ENCODE assay signal across 10 cellular contexts in the genomic region with DNA sequence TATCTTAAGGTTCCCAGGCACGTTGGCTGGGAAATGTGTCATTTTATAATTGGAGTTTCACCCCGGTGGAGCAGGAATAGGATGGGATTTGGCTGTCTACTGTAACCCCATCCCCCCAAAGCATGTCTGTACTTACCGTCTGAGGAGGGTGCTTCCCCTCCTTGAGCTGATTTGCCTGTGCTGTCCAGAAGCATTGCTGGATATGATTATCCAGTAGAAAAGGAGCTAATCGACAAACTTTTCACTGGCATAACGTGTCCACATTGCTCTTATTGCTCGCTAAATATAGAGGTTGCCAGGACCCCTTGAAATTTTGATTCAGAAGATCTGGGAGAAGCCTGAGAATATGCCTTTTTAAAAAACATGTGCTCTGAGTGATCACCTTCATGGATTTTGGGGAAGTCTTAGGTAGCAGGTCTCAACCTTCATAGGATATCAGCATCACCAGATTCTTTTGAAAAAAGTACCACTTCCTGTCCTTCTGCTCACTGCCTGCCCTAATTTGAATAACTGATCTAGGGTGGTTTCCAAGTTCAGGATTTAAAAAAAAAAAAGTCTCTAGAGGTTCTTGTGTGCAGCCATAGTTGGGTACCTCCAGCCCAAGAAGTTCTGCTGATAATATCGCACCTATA.
DNase-seq lines count a peak whose midpoint lies in the region; ATAC-seq and TF ChIP-seq lines count a peak whose summit lies in the region.
"Had no signal": no experiment of that assay in that cellular context is flagged by ENCODE, and none has a peak within 500 bp of the region (broad histone marks: within the 10 kb centered on the region; RNA-seq: fewer than 3 reads in every experiment).

No MANE protein-coding gene starts in this region.

- TF ChIP-seq EP300 in SK-N-SH (IDR thresholded peaks at IDR 0.05; ENCODE audit: borderline replicate concordance in 1 of 2, low read depth in 1 of 2, low read length in 1 of 2), result no peak

- H3K27ac Mint-ChIP-seq in CD8-positive, alpha-beta memory T cell, result peak overlapping the region; percentile 65 to 96 (median 88)
- H3K27ac Mint-ChIP-seq in T-helper 1 cell treated with Interleukin-12 subunit alpha and Interleukin-12 subunit beta and Interleukin-4 antibody, amounts not matched to agents 30 μg/mL and 1 μg/mL, for 36 hours, result peak overlapping the region; percentile 98

- no peaks in the 10 kb centered on the region for H3K79me2 ChIP-seq in SK-N-SH (ENCODE audit: insufficient read depth)

- no peak overlapping the region for H3K4me2 ChIP-seq in SK-N-SH

- no peak overlapping the region for H2AFZ ChIP-seq in SK-N-SH (ENCODE audit: low read depth)

- peaks cover 60 to 70% (median 65%) of the 10 kb centered on the region in 3 donors for H3K4me1 Mint-ChIP-seq in CD8-positive, alpha-beta memory T cell
- H3K4me1 Mint-ChIP-seq in T-helper 1 cell treated with Interleukin-12 subunit alpha and Interleukin-12 subunit beta and Interleukin-4 antibody, amounts not matched to agents 30 μg/mL and 1 μg/mL, for 36 hours (ENCODE audit: low read depth), result peaks cover 62% of the 10 kb centered on the region

- H3K9ac ChIP-seq in SK-N-SH, result no peak overlapping the region

- peaks cover 0 to 3% of the 10 kb centered on the region in 2 donors for H3K27me3 Mint-ChIP-seq in CD8-positive, alpha-beta memory T cell
- H3K27me3 Mint-ChIP-seq in T-helper 1 cell treated with Interleukin-12 subunit alpha and Interleukin-12 subunit beta and Interleukin-4 antibody, amounts not matched to agents 30 μg/mL and 1 μg/mL, for 36 hours (ENCODE audit: low read depth), result no peaks in the 10 kb centered on the region

- H3K36me3 ChIP-seq in CD8-positive, alpha-beta memory T cell (ENCODE audit: insufficient read depth, low read length), result no peaks in the 10 kb centered on the region
- H3K36me3 ChIP-seq in SK-N-SH (replicated peaks in 1 of 2; ENCODE audit: control insufficient read depth in 1 of 2, insufficient read depth in 2 of 2, low read length in 1 of 2), result no peaks in the 10 kb centered on the region
- H3K36me3 ChIP-seq: neutrophil had no signal

- H3K4me3 ChIP-seq in CD8-positive, alpha-beta memory T cell (ENCODE audit: low read length), result peak overlapping the region; percentile 31
- H3K4me3 ChIP-seq in SK-N-SH (ENCODE audit: low read depth in 2 of 2, low read length in 1 of 2), result no peak overlapping the region

- no peak for TF ChIP-seq CTCF in SK-N-SH (IDR thresholded peaks at IDR 0.05)

- H3K9me3 Mint-ChIP-seq in CD8-positive, alpha-beta memory T cell, result no peaks in the 10 kb centered on the region
- peaks cover 17% of the 10 kb centered on the region for H3K9me3 Mint-ChIP-seq in T-helper 1 cell treated with Interleukin-12 subunit alpha and Interleukin-12 subunit beta and Interleukin-4 antibody, amounts not matched to agents 30 μg/mL and 1 μg/mL, for 36 hours

- H4K20me1 ChIP-seq in SK-N-SH (ENCODE audit: insufficient read depth), result no peaks in the 10 kb centered on the region

- H3K4me3 Mint-ChIP-seq in CD8-positive, alpha-beta memory T cell, result peak overlapping the region; percentile 41 to 80 (median 72)
- H3K4me3 Mint-ChIP-seq in T-helper 1 cell treated with Interleukin-12 subunit alpha and Interleukin-12 subunit beta and Interleukin-4 antibody, amounts not matched to agents 30 μg/mL and 1 μg/mL, for 36 hours, result peak overlapping the region; percentile 82

- DNase-seq in CD8-positive, alpha-beta memory T cell, result peak in 2 of 5 donors; percentile 32 to 45
- DNase-seq in GM19238 (ENCODE audit: insufficient read length, low spot score), result peak; percentile 63
- DNase-seq in T1000 (lab: John Stamatoyannopoulos, UW), result no peak
- no peak for DNase-seq in NCI-H1417 treated with DMSO at 0.1 percent for 48 hours (lab: John Stamatoyannopoulos, UW)
- no peak for DNase-seq in SK-N-SH
- no peak for DNase-seq in SW480 (ENCODE audit: low spot score)
- DNase-seq: Calu3 had no signal

- peak; percentile 68 for ATAC-seq in HG03039 (IDR thresholded peaks at IDR 0.05; ENCODE audit: unreplicated experiment)

- no peaks in the 10 kb centered on the region for H3K27me3 ChIP-seq in CD8-positive, alpha-beta memory T cell (ENCODE audit: insufficient read depth, low read length, poor library complexity, severe bottlenecking)
- peaks cover 30% of the 10 kb centered on the region; the same call in 1 of the 2 replicates for H3K27me3 ChIP-seq in SK-N-SH (ENCODE audit: insufficient read depth)

- H3K36me3 Mint-ChIP-seq in CD8-positive, alpha-beta memory T cell, result no peaks in the 10 kb centered on the region
- H3K36me3 Mint-ChIP-seq in T-helper 1 cell treated with Interleukin-12 subunit alpha and Interleukin-12 subunit beta and Interleukin-4 antibody, amounts not matched to agents 30 μg/mL and 1 μg/mL, for 36 hours (ENCODE audit: low read depth), result peaks cover 24% of the 10 kb centered on the region

- CTCF ChIA-PET in CD8-positive, alpha-beta memory T cell (lab: Charles Lee), result interaction anchor here (2.4 to 3.7 kb wide), 2 partner anchors 20 to 27 kb away, joined by 5 to 21 read pairs; no protein-coding TSS in a partner anchor
- CTCF ChIA-PET in SK-N-SH (lab: Yijun Ruan, JAX), result interaction anchor here (1.6 to 1.7 kb wide), 2 partner anchors 20 to 29 kb away, joined by 4 to 5 read pairs; no protein-coding TSS in a partner anchor

- WGBS in SK-N-SH (ENCODE audit: low lambda C conversion rate), result 19% methylated on average over 7 of the region's 7 CpGs

- no peaks in the 10 kb centered on the region for H3K9me2 ChIP-seq in SK-N-SH

- no peak for TF ChIP-seq RAD21 in SK-N-SH (IDR thresholded peaks at IDR 0.05; ENCODE audit: low read length)

- H3F3A ChIP-seq in SK-N-SH (replicated peaks; ENCODE audit: insufficient read depth), result peaks cover 6% of the 10 kb centered on the region

- POLR2A ChIA-PET in CD8-positive, alpha-beta memory T cell (lab: Charles Lee), result no interaction called here
- POLR2A ChIA-PET in SK-N-SH (lab: Yijun Ruan, JAX), result no interaction called here

- peaks cover 64% of the 10 kb centered on the region for H3K4me1 ChIP-seq in CD8-positive, alpha-beta memory T cell (ENCODE audit: insufficient read depth, low read length)
- H3K4me1 ChIP-seq in SK-N-SH (ENCODE audit: control insufficient read depth in 1 of 2, insufficient read depth in 2 of 2, low read depth in 1 of 2, low read length in 1 of 2), result no peaks in the 10 kb centered on the region

- H3K27ac ChIP-seq in CD8-positive, alpha-beta memory T cell (ENCODE audit: low read depth, low read length), result no peak overlapping the region
- no peak overlapping the region for H3K27ac ChIP-seq in SK-N-SH (ENCODE audit: low read depth in 2 of 2, low read length in 1 of 2)
- H3K27ac ChIP-seq: neutrophil had no signal

- no peaks in the 10 kb centered on the region for H3K9me3 ChIP-seq in CD8-positive, alpha-beta memory T cell (ENCODE audit: low read length)
- no peaks in the 10 kb centered on the region for H3K9me3 ChIP-seq in SK-N-SH
- H3K9me3 ChIP-seq: neutrophil had no signal

TF ChIP-seq in SK-N-SH, 30 proteins besides CTCF, POLR2A, EP300 and RAD21:
- TF ChIP-seq, protein P1, sequence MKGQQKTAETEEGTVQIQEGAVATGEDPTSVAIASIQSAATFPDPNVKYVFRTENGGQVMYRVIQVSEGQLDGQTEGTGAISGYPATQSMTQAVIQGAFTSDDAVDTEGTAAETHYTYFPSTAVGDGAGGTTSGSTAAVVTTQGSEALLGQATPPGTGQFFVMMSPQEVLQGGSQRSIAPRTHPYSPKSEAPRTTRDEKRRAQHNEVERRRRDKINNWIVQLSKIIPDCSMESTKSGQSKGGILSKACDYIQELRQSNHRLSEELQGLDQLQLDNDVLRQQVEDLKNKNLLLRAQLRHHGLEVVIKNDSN (IDR thresholded peaks at IDR 0.05; ENCODE audit: borderline replicate concordance, low read depth), result no peak
- TF ChIP-seq NRF1 (IDR thresholded peaks at IDR 0.05; ENCODE audit: low read depth, low read length) (no peak), GABPA (IDR thresholded peaks at IDR 0.05; ENCODE audit: low read depth) (no peak), TCF12 (IDR thresholded peaks at IDR 0.05) (no peak), TEAD4 (IDR thresholded peaks at IDR 0.05; ENCODE audit: borderline replicate concordance, insufficient read depth) (no peak), JUND (IDR thresholded peaks at IDR 0.05) (no peak), ELF1 (IDR thresholded peaks at IDR 0.05) (no peak), SMC3 (IDR thresholded peaks at IDR 0.05; ENCODE audit: low read depth, low read length) (no peak), GATA2 (CRISPR knock-in tag; IDR thresholded peaks at IDR 0.05) (no peak), MEF2A (IDR thresholded peaks at IDR 0.05; ENCODE audit: borderline replicate concordance, low read depth) (no peak), SIN3A (IDR thresholded peaks at IDR 0.05; ENCODE audit: borderline replicate concordance, low read depth, low read length) (no peak), RFX5 (IDR thresholded peaks at IDR 0.05; ENCODE audit: low read length) (no peak), YY1 (IDR thresholded peaks at IDR 0.05; ENCODE audit: low read depth) (no peak), TAF1 (IDR thresholded peaks at IDR 0.05; ENCODE audit: borderline replicate concordance, low read depth, low read length) (no peak)
- TF ChIP-seq, protein P2, sequence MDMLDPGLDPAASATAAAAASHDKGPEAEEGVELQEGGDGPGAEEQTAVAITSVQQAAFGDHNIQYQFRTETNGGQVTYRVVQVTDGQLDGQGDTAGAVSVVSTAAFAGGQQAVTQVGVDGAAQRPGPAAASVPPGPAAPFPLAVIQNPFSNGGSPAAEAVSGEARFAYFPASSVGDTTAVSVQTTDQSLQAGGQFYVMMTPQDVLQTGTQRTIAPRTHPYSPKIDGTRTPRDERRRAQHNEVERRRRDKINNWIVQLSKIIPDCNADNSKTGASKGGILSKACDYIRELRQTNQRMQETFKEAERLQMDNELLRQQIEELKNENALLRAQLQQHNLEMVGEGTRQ (IDR thresholded peaks at IDR 0.05; ENCODE audit: borderline replicate concordance, low read depth, low read length), result no peak
